ENCODE assay signal across 10 cellular contexts in genomic region chr15:28589769-28590168, GRCh38. TPM values are rescaled to one million over a fixed set of nuclear protein-coding genes. Genes with fewer than 3 reads are reported as not detected.
A peak's percentile ranks its signal among the peaks of the same experiment; 100 is the strongest.
DNase-seq lines count a peak whose midpoint lies in the region; ATAC-seq, FAIRE-seq and TF ChIP-seq lines count a peak whose summit lies in the region.
"Not testable (repeated sequence)": the region's sequence is repeated elsewhere in the genome, so short reads cannot be mapped to it uniquely, and the experiment has no call there.
"Had no signal": no experiment of that assay in that cellular context is flagged by ENCODE, and none has a peak within 500 bp of the region (broad histone marks: within the 10 kb centered on the region; RNA-seq: fewer than 3 reads in every experiment).

No MANE protein-coding gene starts in this region.

- H3K18ac ChIP-seq in neuronal stem cell (ENCODE audit: low read length), result not testable (repeated sequence)

- H3K27me3 Mint-ChIP-seq in activated naive CD8-positive, alpha-beta T cell treated with anti-CD3 and anti-CD28 coated beads, Interleukin-2, amount 10 ng/mL, durations not matched to agents 7 days and 5 days; immature natural killer cell (ENCODE audit: low read depth in 3 of 3): not testable (repeated sequence)

- not testable (repeated sequence) for TF ChIP-seq POLR2A in endothelial cell of umbilical vein (IDR thresholded peaks at IDR 0.05; ENCODE audit: low read depth, low read length)

- CTCF ChIA-PET in endothelial cell of umbilical vein (lab: Charles Lee), result not testable (repeated sequence)

- not testable (repeated sequence) for H3K36me3 ChIP-seq in HUES64 (ENCODE audit: insufficient read depth, low read length); endothelial cell of umbilical vein (ENCODE audit: control insufficient read depth in 2 of 2, extremely low read depth in 1 of 2, insufficient read depth in 2 of 2, low read length in 2 of 2); neuronal stem cell (replicated peaks in 1 of 2; ENCODE audit: control insufficient read depth in 2 of 2, insufficient read depth in 2 of 2, low read length in 2 of 2); stomach smooth muscle (ENCODE audit: control insufficient read depth in 2 of 2, insufficient read depth in 2 of 2, low read length in 2 of 2)

- not testable (repeated sequence) for H3K23ac ChIP-seq in neuronal stem cell (ENCODE audit: low read depth, low read length, poor library complexity)

- H2BK120ac ChIP-seq in neuronal stem cell (ENCODE audit: low read depth, low read length), result not testable (repeated sequence)

- H3K4me3 Mint-ChIP-seq in activated naive CD8-positive, alpha-beta T cell treated with anti-CD3 and anti-CD28 coated beads, Interleukin-2, amount 10 ng/mL, durations not matched to agents 7 days and 5 days, result peak overlapping the region; percentile 95
- H3K4me3 Mint-ChIP-seq in immature natural killer cell, result peak overlapping the region; percentile 91 to 100 (median 93)

- H4K20me1 ChIP-seq in endothelial cell of umbilical vein (replicated peaks; ENCODE audit: control insufficient read depth, extremely low read depth, insufficient read depth, low read length), result not testable (repeated sequence)

- H3K27ac ChIP-seq in C4-2B (peak overlapping the region; percentile 69), VCaP (peak overlapping the region; percentile 44)
- not testable (repeated sequence) for H3K27ac ChIP-seq in HUES64 (ENCODE audit: low read depth, low read length); endothelial cell of umbilical vein (ENCODE audit: insufficient read depth, low read depth, low read length); neuronal stem cell (replicated peaks; ENCODE audit: low read length); stomach smooth muscle (ENCODE audit: low read length)

- ATAC-seq in activated naive CD8-positive, alpha-beta T cell treated with anti-CD3 and anti-CD28 coated beads, Interleukin-2, amount 10 ng/mL, durations not matched to agents 7 days and 5 days (ENCODE audit: low read depth), result not testable (repeated sequence)

- H4K91ac ChIP-seq in neuronal stem cell (ENCODE audit: low read depth, low read length, poor library complexity), result not testable (repeated sequence)

- H3K14ac ChIP-seq in neuronal stem cell (ENCODE audit: low read length), result not testable (repeated sequence)

- not testable (repeated sequence) for H4K8ac ChIP-seq in neuronal stem cell (ENCODE audit: low read depth, low read length)

- BruUV-seq in endothelial cell of umbilical vein (replicated peaks; lab: Mats Ljungman, UMichigan), result not testable (repeated sequence)

- not testable (repeated sequence) for H2BK5ac ChIP-seq in neuronal stem cell (ENCODE audit: low read length)

- not testable (repeated sequence) for H3K79me2 ChIP-seq in endothelial cell of umbilical vein (ENCODE audit: control insufficient read depth, insufficient read depth, low read length)

- H3K4me3 ChIP-seq in HUES64 (ENCODE audit: low read length), result peak overlapping the region; percentile 47
- H3K4me3 ChIP-seq in endothelial cell of umbilical vein (replicated peaks in 1 of 3; ENCODE audit: insufficient read depth in 1 of 3, low read depth in 1 of 3, low read length in 3 of 3), result peak overlapping the region in 2 of 3 experiments; percentile 38 to 56
- peak overlapping the region; percentile 48 to 75 for H3K4me3 ChIP-seq in neuronal stem cell (ENCODE audit: low read length in 2 of 2)
- peak overlapping the region; percentile 46 to 47 for H3K4me3 ChIP-seq in stomach smooth muscle (ENCODE audit: low read length in 2 of 2)

- peak overlapping the region; percentile 92 for H3K27ac Mint-ChIP-seq in activated naive CD8-positive, alpha-beta T cell treated with anti-CD3 and anti-CD28 coated beads, Interleukin-2, amount 10 ng/mL, durations not matched to agents 7 days and 5 days
- peak overlapping the region; percentile 82 to 98 (median 88) for H3K27ac Mint-ChIP-seq in immature natural killer cell

- not testable (repeated sequence) for FAIRE-seq in endothelial cell of umbilical vein (lab: Jason Lieb, UNC)

- intact Hi-C loops in endothelial cell of umbilical vein (cut with micrococcal nuclease), result not testable (repeated sequence)

- POLR2A ChIA-PET in activated naive CD8-positive, alpha-beta T cell treated with anti-CD3 and anti-CD28 coated beads, Interleukin-2, amount 10 ng/mL, durations not matched to agents 7 days and 5 days (lab: Charles Lee); endothelial cell of umbilical vein (lab: Charles Lee): not testable (repeated sequence)

- not testable (repeated sequence) for H2BK15ac ChIP-seq in neuronal stem cell (ENCODE audit: low read length)

- TF ChIP-seq CTCF in C4-2B (conservative IDR thresholded peaks at IDR 0.05); VCaP (conservative IDR thresholded peaks at IDR 0.05); endothelial cell of umbilical vein (IDR thresholded peaks at IDR 0.05; ENCODE audit: extremely low read depth in 1 of 2, insufficient read depth in 1 of 2, low read depth in 1 of 2, low read length in 2 of 2): not testable (repeated sequence)

- H3K9me1 ChIP-seq in endothelial cell of umbilical vein (replicated peaks; ENCODE audit: control insufficient read depth, extremely low read depth, insufficient read depth, low read length), result not testable (repeated sequence)

- H3K36me3 Mint-ChIP-seq in activated naive CD8-positive, alpha-beta T cell treated with anti-CD3 and anti-CD28 coated beads, Interleukin-2, amount 10 ng/mL, durations not matched to agents 7 days and 5 days; immature natural killer cell: not testable (repeated sequence)

- DNase-seq in activated naive CD8-positive, alpha-beta T cell treated with anti-CD3 and anti-CD28 coated beads, Interleukin-2, amount 10 ng/mL, durations not matched to agents 7 days and 5 days, result peak; percentile 27
- DNase-seq in endothelial cell of umbilical vein (ENCODE audit: low read depth, low spot score); neuronal stem cell (ENCODE audit: low spot score): not testable (repeated sequence)
- DNase-seq in immature natural killer cell, result peak in 2 of 3 donors; percentile 6 to 15

- not testable (repeated sequence) for H3K9ac ChIP-seq in HUES64 (ENCODE audit: low read depth, low read length); endothelial cell of umbilical vein (replicated peaks; ENCODE audit: extremely low read depth, insufficient read depth, low read length); neuronal stem cell (ENCODE audit: low read depth, low read length, poor library complexity); stomach smooth muscle (ENCODE audit: low read length in 2 of 2)

- not testable (repeated sequence) for H3K4me1 Mint-ChIP-seq in activated naive CD8-positive, alpha-beta T cell treated with anti-CD3 and anti-CD28 coated beads, Interleukin-2, amount 10 ng/mL, durations not matched to agents 7 days and 5 days; immature natural killer cell

- dilution Hi-C loops in endothelial cell of umbilical vein (cut with MboI; ENCODE audit: extremely low pct_ligation_motif_present, low sequenced_read_pairs), result not testable (repeated sequence)

- not testable (repeated sequence) for H3K9me3 Mint-ChIP-seq in activated naive CD8-positive, alpha-beta T cell treated with anti-CD3 and anti-CD28 coated beads, Interleukin-2, amount 10 ng/mL, durations not matched to agents 7 days and 5 days; immature natural killer cell

- not testable (repeated sequence) for H3K27me3 ChIP-seq in HUES64 (ENCODE audit: insufficient read depth, low read length); endothelial cell of umbilical vein (ENCODE audit: control insufficient read depth in 2 of 2, insufficient read depth in 2 of 2, low read length in 2 of 2); neuronal stem cell (ENCODE audit: control insufficient read depth in 3 of 3, insufficient read depth in 3 of 3, low read depth in 1 of 3, low read length in 3 of 3); stomach smooth muscle (ENCODE audit: control insufficient read depth in 1 of 2, insufficient read depth in 2 of 2, low read length in 2 of 2)

- not testable (repeated sequence) for H2AK5ac ChIP-seq in neuronal stem cell (ENCODE audit: low read depth, low read length)

- not testable (repeated sequence) for H3K9me3 ChIP-seq in HUES64 (ENCODE audit: insufficient read depth, low read depth, low read length); endothelial cell of umbilical vein (replicated peaks; ENCODE audit: control insufficient read depth, insufficient read depth, low read length); neuronal stem cell (replicated peaks in 1 of 2; ENCODE audit: control insufficient read depth in 2 of 2, insufficient read depth in 1 of 2, low read depth in 1 of 2, low read length in 2 of 2); stomach smooth muscle (ENCODE audit: control insufficient read depth in 2 of 2, low read length in 2 of 2)

- H2AFZ ChIP-seq in endothelial cell of umbilical vein (ENCODE audit: low read depth, low read length); neuronal stem cell (ENCODE audit: low read length): not testable (repeated sequence)

- not testable (repeated sequence) for H3K4ac ChIP-seq in neuronal stem cell (ENCODE audit: low read length)

- H2BK12ac ChIP-seq in neuronal stem cell (ENCODE audit: low read length), result not testable (repeated sequence)

- peak overlapping the region; percentile 31 for H3K4me2 ChIP-seq in endothelial cell of umbilical vein (ENCODE audit: insufficient read depth, low read length)
- H3K4me2 ChIP-seq in neuronal stem cell (ENCODE audit: insufficient read depth, low read length, poor library complexity, severe bottlenecking), result not testable (repeated sequence)

- H3K4me1 ChIP-seq in HUES64 (ENCODE audit: insufficient read depth, low read length); endothelial cell of umbilical vein (ENCODE audit: control insufficient read depth, extremely low read depth, insufficient read depth, low read length); neuronal stem cell (ENCODE audit: control insufficient read depth in 2 of 2, insufficient read depth in 1 of 2, low read depth in 1 of 2, low read length in 2 of 2); stomach smooth muscle (ENCODE audit: control insufficient read depth, insufficient read depth, low read length): not testable (repeated sequence)

- WGBS in HUES64, result 0% methylated on average over 4 of the region's 9 CpGs
- WGBS in neuronal stem cell (ENCODE audit: extremely low coverage in 2 of 2, insufficient read length in 2 of 2, insufficient replicate concordance in 1 of 2), 2 donors, result no CpG with 5 or more reads among the region's 9 CpGs

- not testable (repeated sequence) for H3K79me1 ChIP-seq in neuronal stem cell (ENCODE audit: low read depth, low read length)

RNA-seq across cellular contexts. Expression of gene GOLGA6L25, which starts 36.4 kb away (rescaled TPM):
- not detected for polyA plus RNA-seq in HUES64 (2013, experiment 1 of 2)
- polyA plus RNA-seq in HUES64 (2013, experiment 2 of 2), result not detected
- total RNA-seq in activated naive CD8-positive, alpha-beta T cell treated with anti-CD3 and anti-CD28 coated beads, Interleukin-2, amount 10 ng/mL, durations not matched to agents 7 days and 5 days, result not detected
- not detected in 2 replicates for total RNA-seq in endothelial cell of umbilical vein
- polyA plus RNA-seq in endothelial cell of umbilical vein (not detected in 2 replicates), immature natural killer cell (not detected)
- polyA plus RNA-seq in endothelial cell of umbilical vein (2011; cell fraction: cytosol; rRNA removed), result not detected in 2 replicates
- not detected in 2 replicates for polyA plus RNA-seq in endothelial cell of umbilical vein (2011; cell fraction: nucleus; rRNA removed)
- polyA plus RNA-seq in endothelial cell of umbilical vein (2012), result not detected in 2 replicates
- not detected in 2 replicates for polyA minus RNA-seq in endothelial cell of umbilical vein
- not detected for polyA minus RNA-seq in endothelial cell of umbilical vein (2011; cell fraction: cytosol; rRNA and poly(A)+ RNA removed)
- not detected in 2 replicates for polyA minus RNA-seq in endothelial cell of umbilical vein (2011; cell fraction: nucleus; rRNA and poly(A)+ RNA removed)
- polyA plus RNA-seq in neuronal stem cell (2013, experiment 1 of 2), result not detected
- polyA plus RNA-seq in neuronal stem cell (2013, experiment 2 of 2), result not detected
- total RNA-seq: lower leg skin, sciatic nerve had no signal

RNA-seq across cellular contexts. Expression of gene GOLGA8G, which starts 57.0 kb away (rescaled TPM):
- not detected for polyA plus RNA-seq in HUES64 (2013, experiment 1 of 2)
- not detected for polyA plus RNA-seq in HUES64 (2013, experiment 2 of 2)
- not detected for total RNA-seq in activated naive CD8-positive, alpha-beta T cell treated with anti-CD3 and anti-CD28 coated beads, Interleukin-2, amount 10 ng/mL, durations not matched to agents 7 days and 5 days
- not detected in 2 replicates for total RNA-seq in endothelial cell of umbilical vein
- not detected in 2 replicates for polyA plus RNA-seq in endothelial cell of umbilical vein
- not detected in 2 replicates for polyA plus RNA-seq in endothelial cell of umbilical vein (2011; cell fraction: cytosol; rRNA removed)
- polyA plus RNA-seq in endothelial cell of umbilical vein (2011; cell fraction: nucleus; rRNA removed), result not detected in 2 replicates
- not detected in 2 replicates for polyA plus RNA-seq in endothelial cell of umbilical vein (2012)
- polyA minus RNA-seq in endothelial cell of umbilical vein, result not detected in 2 replicates
- polyA minus RNA-seq in endothelial cell of umbilical vein (2011; cell fraction: cytosol; rRNA and poly(A)+ RNA removed), result not detected
- not detected in 2 replicates for polyA minus RNA-seq in endothelial cell of umbilical vein (2011; cell fraction: nucleus; rRNA and poly(A)+ RNA removed)
- not detected for polyA plus RNA-seq in immature natural killer cell
- 0.28 TPM for polyA plus RNA-seq in neuronal stem cell (2013, experiment 1 of 2)
- 0.26 TPM for polyA plus RNA-seq in neuronal stem cell (2013, experiment 2 of 2)
- total RNA-seq: sciatic nerve had no signal
